In genomic region chr3:135448520-135448919, GRCh38 we compare ENCODE assay signal across 15 cellular contexts.
DNase-seq lines count a peak whose midpoint lies in the region; TF ChIP-seq lines count a peak whose summit lies in the region.
"Had no signal": no experiment of that assay in that cellular context is flagged by ENCODE, and none has a peak within 500 bp of the region (broad histone marks: within the 10 kb centered on the region; RNA-seq: fewer than 3 reads in every experiment).

No MANE protein-coding gene starts in this region.

- H3K27me3 ChIP-seq in BLaER1 treated with 17β-estradiol and CSF1 and Interleukin-3, amounts not matched to agents 10 nM and 100 nM = no peaks in the 10 kb centered on the region

- no peak for TF ChIP-seq POLR2A in NB4 (IDR thresholded peaks at IDR 0.05; ENCODE audit: extremely low read depth, insufficient read length)

- no peak for TF ChIP-seq CTCF in NB4 (IDR thresholded peaks at IDR 0.05; ENCODE audit: low read depth, low read length)
- TF ChIP-seq CTCF in HFFc6 (IDR thresholded peaks at IDR 0.05) = no peak

- H3K27ac Mint-ChIP-seq in HFFc6 = no peak overlapping the region
- H3K27ac Mint-ChIP-seq: CD4-positive, alpha-beta T cell; H9 had no signal

- H3K4me1 Mint-ChIP-seq in HFFc6 (ENCODE audit: low read depth) = no peaks in the 10 kb centered on the region

- peaks cover 5% of the 10 kb centered on the region; the same call in 1 of the 2 replicates for H3K9me3 Mint-ChIP-seq in HFFc6
- H3K9me3 Mint-ChIP-seq: CD4-positive, alpha-beta T cell; H9 had no signal

- H3K27ac ChIP-seq in BLaER1 treated with 17β-estradiol and CSF1 and Interleukin-3, amounts not matched to agents 10 nM and 100 nM = peak overlapping the region in 8 of 11 experiments; percentile 27 to 82 (median 65); a peak in 14 of 22 replicates
- H3K27ac ChIP-seq: A549 had no signal

- peaks cover 4% of the 10 kb centered on the region for H3K27me3 Mint-ChIP-seq in HFFc6 (ENCODE audit: insufficient read depth)
- H3K27me3 Mint-ChIP-seq: CD4-positive, alpha-beta T cell had no signal

- no peak overlapping the region for H3K4me3 ChIP-seq in BLaER1 treated with 17β-estradiol and CSF1 and Interleukin-3, amounts not matched to agents 10 nM and 100 nM
- H3K4me3 ChIP-seq in Jurkat, Clone E6-1 (ENCODE audit: low read length) = no peak overlapping the region
- no peak overlapping the region for H3K4me3 ChIP-seq in NB4 (ENCODE audit: low read depth, low read length)
- H3K4me3 ChIP-seq: A549 had no signal

- no peaks in the 10 kb centered on the region for H3K36me3 ChIP-seq in BLaER1 treated with 17β-estradiol and CSF1 and Interleukin-3, amounts not matched to agents 10 nM and 100 nM

- peak overlapping the region in 3 of 11 experiments; percentile 15 to 57 (median 44); a peak in 3 of 22 replicates for H3K9ac ChIP-seq in BLaER1 treated with 17β-estradiol and CSF1 and Interleukin-3, amounts not matched to agents 10 nM and 100 nM

- H3K36me3 Mint-ChIP-seq in HFFc6 (ENCODE audit: low read depth) = no peaks in the 10 kb centered on the region

- H3K4me1 ChIP-seq in BLaER1 treated with 17β-estradiol and CSF1 and Interleukin-3, amounts not matched to agents 10 nM and 100 nM = peaks cover 25 to 65% (median 48%) of the 10 kb centered on the region in 10 experiments
- H3K4me1 ChIP-seq: A549 had no signal

- peak; percentile 17 for DNase-seq in Jurkat, Clone E6-1 (ENCODE audit: low read depth, low spot score)
- DNase-seq in NB4 (ENCODE audit: low read depth) (peak; percentile 94), SKM-1 treated with dmso at 0.1 percent for 144 hours (lab: John Stamatoyannopoulos, UW; ENCODE audit: unreplicated experiment) (peak; percentile 69), HFFc6 (no peak), NCI-H526 (lab: John Stamatoyannopoulos, UW) (no peak), SK-N-DZ (ENCODE audit: low spot score) (no peak)
- DNase-seq: AML-193; C1 segment of cervical spinal cord; Calu3; CD4-positive, alpha-beta T cell; DMS 273 treated with DMSO at 0.1 percent for 48 hours; GOT3; H9 had no signal

- no peaks in the 10 kb centered on the region for H4K20me1 ChIP-seq in BLaER1 treated with 17β-estradiol and CSF1 and Interleukin-3, amounts not matched to agents 10 nM and 100 nM

- no peak overlapping the region for H3K4me3 Mint-ChIP-seq in HFFc6
- H3K4me3 Mint-ChIP-seq: CD4-positive, alpha-beta T cell; H9 had no signal

- H3K4me2 ChIP-seq in BLaER1 treated with 17β-estradiol and CSF1 and Interleukin-3, amounts not matched to agents 10 nM and 100 nM = peak overlapping the region; percentile 14 to 83 (median 68); a peak in 20 of 22 replicates
- H3K4me2 ChIP-seq: A549 had no signal

- H3K9me3 ChIP-seq in BLaER1 treated with 17β-estradiol and CSF1 and Interleukin-3, amounts not matched to agents 10 nM and 100 nM (replicated peaks in 1 of 11) = no peaks in the 10 kb centered on the region
- H3K9me3 ChIP-seq: A549 had no signal

Comparison
In these comparisons a context has a peak if more than half of its experiments do, and no peak if none do; other contexts are left out.
1. DNase-seq: peak in Jurkat, Clone E6-1 (single experiment), NB4 (single experiment) and SKM-1 treated with dmso at 0.1 percent for 144 hours (single experiment); none in HFFc6 (single experiment), NCI-H526 (0 of 2) and SK-N-DZ (single experiment).